In the genomic region with DNA sequence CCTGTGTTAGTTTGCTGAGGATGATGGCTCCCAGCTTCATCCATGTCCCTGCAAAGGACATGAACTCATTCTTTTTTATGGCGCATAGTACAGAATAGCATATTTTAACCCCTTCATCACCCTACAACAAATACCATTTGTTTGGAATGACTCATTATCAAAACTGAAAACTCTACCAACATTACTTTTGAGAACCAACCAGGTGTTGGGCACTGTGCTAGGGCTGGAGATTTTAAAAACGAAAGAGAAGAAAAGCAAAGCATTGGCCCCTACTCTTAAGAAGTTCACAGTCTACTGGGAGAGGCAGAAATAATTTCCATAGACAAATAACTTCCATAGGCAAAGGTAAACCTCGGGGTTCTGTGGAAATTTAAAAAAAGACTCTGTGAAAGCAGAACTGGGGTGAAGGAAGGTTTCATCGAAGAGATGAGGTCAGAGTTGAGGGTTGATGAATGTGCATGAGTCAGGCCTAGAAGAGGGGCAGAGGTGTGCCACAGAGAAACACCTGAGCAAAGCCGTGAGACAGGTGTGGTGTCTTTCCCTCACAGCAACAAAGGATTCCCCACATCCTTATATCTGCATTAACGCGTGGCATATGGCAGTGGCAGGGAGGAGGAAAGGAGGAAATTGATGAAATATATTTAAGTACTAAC, we compare ENCODE assay signal across 13 cellular contexts. TPM values are rescaled to one million over a fixed set of nuclear protein-coding genes. Genes with fewer than 3 reads are reported as not detected.
DNase-seq lines count a peak whose midpoint lies in the region; ATAC-seq and TF ChIP-seq lines count a peak whose summit lies in the region.
"Had no signal": no experiment of that assay in that cellular context is flagged by ENCODE, and none has a peak within 500 bp of the region (broad histone marks: within the 10 kb centered on the region; RNA-seq: fewer than 3 reads in every experiment).

No MANE protein-coding gene starts in this region.

- no peaks in the 10 kb centered on the region for H3K4me1 Mint-ChIP-seq in mesothelial cell of epicardium

- TF ChIP-seq CTCF in mesothelial cell of epicardium (IDR thresholded peaks at IDR 0.05; ENCODE audit: unreplicated experiment), result no peak

- H3K4me3 Mint-ChIP-seq in mesothelial cell of epicardium, result no peak overlapping the region
- H3K4me3 Mint-ChIP-seq: activated CD4-positive, alpha-beta memory T cell treated with anti-CD3 and anti-CD28 coated beads for 36 hours; GM23338 had no signal

- DNase-seq in activated CD4-positive, CD25-positive, alpha-beta regulatory T cell (lab: John Stamatoyannopoulos, UW), result no peak
- DNase-seq in NCI-H1105 (lab: John Stamatoyannopoulos, UW), result peak; percentile 94
- peak; percentile 23 for DNase-seq in SW480 (ENCODE audit: low spot score)
- peak; percentile 44 for DNase-seq in stimulated activated CD8-positive, alpha-beta memory T cell treated with anti-CD3 and anti-CD28 coated beads, Interleukin-4, amount 100 ng/mL, for 48 hours
- DNase-seq in mesothelial cell of epicardium (ENCODE audit: low spot score in 2 of 2, unreplicated experiment in 2 of 2), result no peak
- no peak for DNase-seq in occipital lobe (lab: John Stamatoyannopoulos, UW)
- no peak for DNase-seq in epidermal melanocyte (ENCODE audit: insufficient read length, low spot score)
- DNase-seq: activated CD4-positive, alpha-beta memory T cell treated with anti-CD3 and anti-CD28 coated beads for 36 hours; heart left ventricle; RPMI8226 had no signal

- peak; percentile 75 to 89 for ATAC-seq in activated CD4-positive, CD25-positive, alpha-beta regulatory T cell treated with anti-CD3 and anti-CD28 coated beads, Interleukin-2, amount 50 U/mL, for 24 hours
- ATAC-seq: GM23338, heart left ventricle, K562 had no signal

- no peaks in the 10 kb centered on the region for H3K9me3 Mint-ChIP-seq in mesothelial cell of epicardium
- H3K9me3 Mint-ChIP-seq: activated CD4-positive, alpha-beta memory T cell treated with anti-CD3 and anti-CD28 coated beads for 36 hours; GM23338 had no signal

- H3K27me3 Mint-ChIP-seq in mesothelial cell of epicardium (ENCODE audit: low read depth), result no peaks in the 10 kb centered on the region
- H3K27me3 Mint-ChIP-seq: activated CD4-positive, alpha-beta memory T cell treated with anti-CD3 and anti-CD28 coated beads for 36 hours had no signal

- H3K27ac Mint-ChIP-seq in mesothelial cell of epicardium, result no peak overlapping the region
- H3K27ac Mint-ChIP-seq: activated CD4-positive, alpha-beta memory T cell treated with anti-CD3 and anti-CD28 coated beads for 36 hours; GM23338 had no signal

- no peaks in the 10 kb centered on the region for H3K36me3 Mint-ChIP-seq in mesothelial cell of epicardium
- H3K36me3 Mint-ChIP-seq: activated CD4-positive, alpha-beta memory T cell treated with anti-CD3 and anti-CD28 coated beads for 36 hours had no signal

RNA-seq across cellular contexts. Expression of gene MCF2L2, which starts 51.0 kb away (rescaled TPM):
- total RNA-seq in mesothelial cell of epicardium, result 2.0 to 3.4 TPM (median 3.1 TPM) in 3 replicates
- 34.5 TPM for total RNA-seq in occipital lobe

Comparison
In these comparisons a context has a peak if more than half of its experiments do, and no peak if none do; other contexts are left out.
1. DNase-seq: peak in NCI-H1105 (single experiment), SW480 (single experiment) and stimulated activated CD8-positive, alpha-beta memory T cell treated with anti-CD3 and anti-CD28 coated beads, Interleukin-4, amount 100 ng/mL, for 48 hours (single experiment); none in activated CD4-positive, CD25-positive, alpha-beta regulatory T cell (0 of 4), mesothelial cell of epicardium (0 of 2), occipital lobe (single experiment) and epidermal melanocyte (single experiment).